Comparison of ENCODE assay signal across 18 cellular contexts in the genomic region with DNA sequence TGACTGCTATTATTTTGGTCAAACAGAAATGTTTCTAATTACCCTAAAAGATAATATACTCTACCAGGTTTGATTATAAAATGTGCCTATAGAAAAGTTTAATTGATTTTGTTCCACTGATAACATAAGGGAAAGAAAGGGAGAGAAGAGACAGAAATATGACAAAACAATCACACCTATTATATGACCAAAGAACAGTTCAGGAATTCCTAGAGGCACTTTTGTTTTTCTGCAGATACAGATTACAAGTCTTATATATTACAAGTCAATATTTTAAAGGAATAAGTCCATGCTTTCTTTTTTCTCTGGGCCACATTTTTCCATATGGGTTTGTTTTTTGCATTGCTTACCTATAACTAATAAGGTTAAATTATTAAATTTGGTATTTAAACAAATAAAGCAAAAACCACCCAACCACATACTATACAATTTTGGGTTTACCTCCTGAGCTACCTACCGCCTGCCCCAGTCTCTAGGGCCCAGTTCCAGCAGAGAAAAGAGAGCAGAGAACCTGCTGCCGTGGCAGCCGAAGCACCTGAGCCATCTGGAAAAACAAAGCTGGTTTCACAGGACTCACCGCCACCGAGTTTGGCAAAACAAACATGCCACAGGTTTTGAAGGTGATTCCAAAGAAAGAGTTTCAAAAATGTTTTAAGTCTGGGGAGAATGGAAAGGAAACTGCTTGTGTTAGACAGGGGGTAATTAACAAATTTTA.
DNase-seq lines count a peak whose midpoint lies in the region; ATAC-seq, FAIRE-seq and TF ChIP-seq lines count a peak whose summit lies in the region.
"Had no signal": no experiment of that assay in that cellular context is flagged by ENCODE, and none has a peak within 500 bp of the region (broad histone marks: within the 10 kb centered on the region; RNA-seq: fewer than 3 reads in every experiment).

No MANE protein-coding gene starts in this region.

- H3K27me3 ChIP-seq in bronchial epithelial cell (ENCODE audit: control insufficient read depth, insufficient read depth, low read length) (no peaks in the 10 kb centered on the region), lower lobe of right lung (ENCODE audit: low read depth) (no peaks in the 10 kb centered on the region), foreskin keratinocyte (no peaks in the 10 kb centered on the region)
- H3K27me3 ChIP-seq: neutrophil had no signal

- DNase-seq in NCI-H2107 (lab: John Stamatoyannopoulos, UW): peak; percentile 43
- peak; percentile 27 for DNase-seq in bronchial epithelial cell (ENCODE audit: low read depth)
- no peak for DNase-seq in lower lobe of right lung
- no peak for DNase-seq in foreskin keratinocyte
- no peak for DNase-seq in GM19238 (ENCODE audit: insufficient read length, low spot score)
- no peak for DNase-seq in superior temporal gyrus (ENCODE audit: extremely low spot score)
- DNase-seq in H4 (ENCODE audit: low spot score): no peak
- DNase-seq: activated naive CD8-positive, alpha-beta T cell treated with anti-CD3 and anti-CD28 coated beads, Interleukin-2, amount 50 U/mL, for 24 hours; CD8-positive, alpha-beta T cell; NCI-H345; SK-N-SH; stimulated activated CD4-positive, alpha-beta T cell treated with anti-CD3 and anti-CD28 coated beads, Interleukin-4, amount 100 ng/mL, for 24 hours; trophoblast cell had no signal

- TF ChIP-seq CTCF in C4-2B (conservative IDR thresholded peaks at IDR 0.05): no peak
- no peak for TF ChIP-seq CTCF in bronchial epithelial cell (IDR thresholded peaks at IDR 0.05; ENCODE audit: insufficient read depth, low read length, severe bottlenecking)
- no peak for TF ChIP-seq CTCF in lower lobe of right lung (IDR thresholded peaks at IDR 0.05)
- no peak for TF ChIP-seq CTCF in foreskin keratinocyte (conservative IDR thresholded peaks at IDR 0.05)

- ATAC-seq in lower lobe of right lung (peak in 1 of 2 donors; percentile 79), foreskin keratinocyte (no peak)
- ATAC-seq: activated naive CD8-positive, alpha-beta T cell treated with anti-CD3 and anti-CD28 coated beads, Interleukin-2, amount 50 U/mL, for 24 hours; CD8-positive, alpha-beta T cell had no signal

- intact Hi-C loops in lower lobe of right lung (cut with DNase I): no loop called here

- H3K4me3 ChIP-seq in bronchial epithelial cell (ENCODE audit: low read depth, low read length) (peak overlapping the region; percentile 18), lower lobe of right lung (peak overlapping the region; percentile 23)

- no peaks in the 10 kb centered on the region for H3K36me3 ChIP-seq in bronchial epithelial cell (ENCODE audit: control insufficient read depth, insufficient read depth, low read length)
- peaks cover 4% of the 10 kb centered on the region for H3K36me3 ChIP-seq in lower lobe of right lung

- no peaks in the 10 kb centered on the region for H3K9me3 ChIP-seq in lower lobe of right lung
- H3K9me3 ChIP-seq: neutrophil, SK-N-SH had no signal

- FAIRE-seq in bronchial epithelial cell (lab: Jason Lieb, UNC): no peak
- FAIRE-seq: endometrium, frontal cortex, G401.6 had no signal

- H3K27ac ChIP-seq in C4-2B: peak overlapping the region; percentile 55
- peak overlapping the region; percentile 54 for H3K27ac ChIP-seq in lower lobe of right lung
- H3K27ac ChIP-seq in foreskin keratinocyte: no peak overlapping the region
- H3K27ac ChIP-seq: neutrophil had no signal

- no peaks in the 10 kb centered on the region for H3K4me1 ChIP-seq in lower lobe of right lung
- peaks cover 7% of the 10 kb centered on the region for H3K4me1 ChIP-seq in foreskin keratinocyte

Comparison
In these comparisons a context has a peak if more than half of its experiments do, and no peak if none do; other contexts are left out.
1. DNase-seq: peak in NCI-H2107 (single experiment) and bronchial epithelial cell (single experiment); none in lower lobe of right lung (single experiment), foreskin keratinocyte (0 of 2), GM19238 (single experiment), superior temporal gyrus (single experiment) and H4 (single experiment).